ENCODE assay signal across 29 cellular contexts in the genomic region with DNA sequence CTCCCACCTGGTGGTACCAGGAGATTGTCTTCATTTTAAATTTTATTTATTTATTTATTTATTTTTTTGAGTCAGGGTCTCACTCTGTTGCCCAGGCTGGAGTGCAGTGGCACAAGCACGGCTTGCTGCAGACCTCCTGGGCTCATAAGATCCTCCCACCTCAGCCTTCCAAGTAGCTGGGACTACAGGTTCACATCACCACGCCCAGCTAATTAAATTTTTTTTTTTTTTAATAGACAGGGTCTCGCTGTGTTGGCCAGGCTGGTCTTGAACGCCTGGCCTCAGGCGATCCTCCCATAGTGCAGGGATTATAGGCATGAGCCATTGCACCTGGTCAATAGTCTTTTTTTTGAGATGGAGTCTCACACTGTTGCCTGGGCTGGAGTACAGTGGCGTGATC. TPM values are rescaled to one million over a fixed set of nuclear protein-coding genes. Genes with fewer than 3 reads are reported as not detected.
"Had no signal": no experiment of that assay in that cellular context is flagged by ENCODE, and none has a peak within 500 bp of the region (broad histone marks: within the 10 kb centered on the region; RNA-seq: fewer than 3 reads in every experiment).

No MANE protein-coding gene starts in this region.

- ATAC-seq: foreskin keratinocyte; naive thymus-derived CD8-positive, alpha-beta T cell; stimulated activated naive B cell treated with anti-CD40 and anti-IgM and Interleukin-4, amounts not matched to agents 10 μg/mL and 1 μg/mL and 100 μg/mL, for 72 hours had no signal

- H3K9me3 ChIP-seq: esophagus muscularis mucosa, gastroesophageal sphincter, heart left ventricle, lower lobe of right lung, ovary, psoas muscle, right lobe of liver, suprapubic skin, transverse colon, upper lobe of right lung, uterus had no signal

- H3K27ac ChIP-seq: esophagus muscularis mucosa, foreskin keratinocyte, gastroesophageal sphincter, ovary, psoas muscle, right lobe of liver, suprapubic skin, transverse colon, upper lobe of right lung had no signal

- H3K4me1 Mint-ChIP-seq: nephron progenitor cell had no signal

- H3K27me3 Mint-ChIP-seq: naive thymus-derived CD8-positive, alpha-beta T cell; stimulated activated naive B cell treated with anti-CD40 and anti-IgM and Interleukin-4, amounts not matched to agents 10 μg/mL and 1 μg/mL and 100 μg/mL, for 72 hours; stimulated activated naive CD8-positive, alpha-beta T cell treated with anti-CD3 and anti-CD28 coated beads, Interleukin-15, Interleukin-2, amounts not matched to agents 100 ng/mL and 50 ng/mL, for 24 hours had no signal

- H3K36me3 ChIP-seq: ovary, uterus had no signal

- H3K27me3 ChIP-seq: dorsolateral prefrontal cortex, esophagus muscularis mucosa, foreskin keratinocyte, gastroesophageal sphincter, heart left ventricle, ovary, right lobe of liver, suprapubic skin, transverse colon, upper lobe of right lung, uterus had no signal

- H3K9me3 Mint-ChIP-seq: naive thymus-derived CD8-positive, alpha-beta T cell; nephron progenitor cell; stimulated activated naive B cell treated with anti-CD40 and anti-IgM and Interleukin-4, amounts not matched to agents 10 μg/mL and 1 μg/mL and 100 μg/mL, for 72 hours; stimulated activated naive CD8-positive, alpha-beta T cell treated with anti-CD3 and anti-CD28 coated beads, Interleukin-15, Interleukin-2, amounts not matched to agents 100 ng/mL and 50 ng/mL, for 24 hours had no signal

- H3K4me3 ChIP-seq: dorsolateral prefrontal cortex, esophagus muscularis mucosa, gastroesophageal sphincter, lower lobe of right lung, ovary, psoas muscle, right lobe of liver, suprapubic skin, transverse colon, upper lobe of right lung, uterus had no signal

- H3K4me1 ChIP-seq: psoas muscle, right lobe of liver, transverse colon, uterus had no signal

- H3K27ac Mint-ChIP-seq: nephron progenitor cell; stimulated activated naive B cell treated with anti-CD40 and anti-IgM and Interleukin-4, amounts not matched to agents 10 μg/mL and 1 μg/mL and 100 μg/mL, for 72 hours; stimulated activated naive CD8-positive, alpha-beta T cell treated with anti-CD3 and anti-CD28 coated beads, Interleukin-15, Interleukin-2, amounts not matched to agents 100 ng/mL and 50 ng/mL, for 24 hours had no signal

- H3K4me3 Mint-ChIP-seq: naive thymus-derived CD8-positive, alpha-beta T cell; nephron progenitor cell; stimulated activated naive B cell treated with anti-CD40 and anti-IgM and Interleukin-4, amounts not matched to agents 10 μg/mL and 1 μg/mL and 100 μg/mL, for 72 hours; stimulated activated naive CD8-positive, alpha-beta T cell treated with anti-CD3 and anti-CD28 coated beads, Interleukin-15, Interleukin-2, amounts not matched to agents 100 ng/mL and 50 ng/mL, for 24 hours had no signal

- DNase-seq: cortex of kidney; dorsolateral prefrontal cortex; effector CD4-positive, alpha-beta T cell; foreskin keratinocyte; hippocampal formation; left cardiac atrium; left ventricle myocardium superior; lower lobe of right lung; naive thymus-derived CD8-positive, alpha-beta T cell; nephron progenitor cell; nucleus accumbens; ovary; posterior cingulate gyrus; psoas muscle; right lobe of liver; small intestine; stimulated activated CD4-positive, alpha-beta T cell treated with anti-CD3 and anti-CD28 coated beads, Interleukin-15, amount 100 ng/mL, for 24 hours; stimulated activated CD4-positive, alpha-beta T cell treated with anti-CD3 and anti-CD28 coated beads, Interleukin-2, amount 100 ng/mL, for 48 hours; stimulated activated naive B cell treated with anti-CD40 and anti-IgM and Interleukin-4, amounts not matched to agents 10 μg/mL and 1 μg/mL and 100 μg/mL, for 72 hours; transverse colon; upper lobe of right lung; uterus had no signal

RNA-seq across cellular contexts. Expression of a gene that starts 8.5 kb away (rescaled TPM):
- total RNA-seq: epithelial cell of proximal tubule, kidney epithelial cell had no signal
- polyA plus RNA-seq: foreskin keratinocyte had no signal
